1 cellular context compared by ENCODE assay signal in the genomic region with DNA sequence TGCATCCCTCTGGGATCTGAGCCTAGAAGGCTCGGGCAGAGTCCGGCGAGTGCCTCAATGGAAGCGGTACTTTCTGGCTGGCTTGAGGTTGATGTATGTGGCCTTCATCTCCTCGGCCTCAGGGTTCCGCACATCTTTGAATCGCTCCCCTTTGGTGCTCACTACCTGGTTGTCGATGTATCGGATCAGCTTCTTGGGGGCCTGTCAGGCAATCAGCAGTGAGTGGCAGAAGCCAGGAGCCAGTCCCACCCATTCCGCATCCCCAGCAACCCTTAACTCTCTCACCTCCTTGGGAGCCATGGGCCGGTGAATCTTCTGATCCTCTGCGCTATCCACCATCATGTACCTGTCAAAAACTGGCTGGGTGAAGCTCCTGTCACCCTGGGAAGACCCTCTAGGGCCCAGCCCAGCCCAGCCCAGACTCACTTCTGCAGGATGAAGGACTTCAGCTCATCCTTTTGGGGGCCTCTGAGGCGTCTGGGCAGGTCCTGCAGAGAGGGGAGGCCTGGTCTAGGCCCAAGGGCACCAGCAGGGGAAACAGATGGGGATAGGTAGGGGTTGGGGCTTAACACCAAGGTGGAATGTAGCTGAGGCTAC.
TF ChIP-seq lines count a peak whose summit lies in the region.

No MANE protein-coding gene starts in this region.

TF ChIP-seq in H1, 55 proteins besides CTCF, POLR2A, EP300 and RAD21:
- TF ChIP-seq, protein P1, sequence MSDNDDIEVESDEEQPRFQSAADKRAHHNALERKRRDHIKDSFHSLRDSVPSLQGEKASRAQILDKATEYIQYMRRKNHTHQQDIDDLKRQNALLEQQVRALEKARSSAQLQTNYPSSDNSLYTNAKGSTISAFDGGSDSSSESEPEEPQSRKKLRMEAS (IDR thresholded peaks at IDR 0.05) = no peak
- TF ChIP-seq CTBP2 (IDR thresholded peaks at IDR 0.05; ENCODE audit: borderline replicate concordance, insufficient read depth, insufficient read length, low read length) (no peak), ZNF274 (IDR thresholded peaks at IDR 0.05; ENCODE audit: borderline replicate concordance, extremely low read depth, low read length) (no peak), BCL11A (IDR thresholded peaks at IDR 0.05; ENCODE audit: low read depth in 2 of 2, low read length in 2 of 2) (no peak), NRF1 (IDR thresholded peaks at IDR 0.05; ENCODE audit: low read depth, low read length) (no peak), ASH2L (IDR thresholded peaks at IDR 0.05; ENCODE audit: low read length) (no peak), TAF1 (IDR thresholded peaks at IDR 0.05; ENCODE audit: low read depth, low read length) (no peak), SRF (IDR thresholded peaks at IDR 0.05; ENCODE audit: low read depth, low read length) (no peak)
- TF ChIP-seq, protein P2, sequence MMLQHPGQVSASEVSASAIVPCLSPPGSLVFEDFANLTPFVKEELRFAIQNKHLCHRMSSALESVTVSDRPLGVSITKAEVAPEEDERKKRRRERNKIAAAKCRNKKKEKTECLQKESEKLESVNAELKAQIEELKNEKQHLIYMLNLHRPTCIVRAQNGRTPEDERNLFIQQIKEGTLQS (IDR thresholded peaks at IDR 0.05; ENCODE audit: insufficient read depth, low read depth, low read length) = no peak
- TF ChIP-seq, protein P3, sequence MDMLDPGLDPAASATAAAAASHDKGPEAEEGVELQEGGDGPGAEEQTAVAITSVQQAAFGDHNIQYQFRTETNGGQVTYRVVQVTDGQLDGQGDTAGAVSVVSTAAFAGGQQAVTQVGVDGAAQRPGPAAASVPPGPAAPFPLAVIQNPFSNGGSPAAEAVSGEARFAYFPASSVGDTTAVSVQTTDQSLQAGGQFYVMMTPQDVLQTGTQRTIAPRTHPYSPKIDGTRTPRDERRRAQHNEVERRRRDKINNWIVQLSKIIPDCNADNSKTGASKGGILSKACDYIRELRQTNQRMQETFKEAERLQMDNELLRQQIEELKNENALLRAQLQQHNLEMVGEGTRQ (IDR thresholded peaks at IDR 0.05; ENCODE audit: low read length) = no peak
